ENCODE assay signal across 8 cellular contexts in the genomic region with DNA sequence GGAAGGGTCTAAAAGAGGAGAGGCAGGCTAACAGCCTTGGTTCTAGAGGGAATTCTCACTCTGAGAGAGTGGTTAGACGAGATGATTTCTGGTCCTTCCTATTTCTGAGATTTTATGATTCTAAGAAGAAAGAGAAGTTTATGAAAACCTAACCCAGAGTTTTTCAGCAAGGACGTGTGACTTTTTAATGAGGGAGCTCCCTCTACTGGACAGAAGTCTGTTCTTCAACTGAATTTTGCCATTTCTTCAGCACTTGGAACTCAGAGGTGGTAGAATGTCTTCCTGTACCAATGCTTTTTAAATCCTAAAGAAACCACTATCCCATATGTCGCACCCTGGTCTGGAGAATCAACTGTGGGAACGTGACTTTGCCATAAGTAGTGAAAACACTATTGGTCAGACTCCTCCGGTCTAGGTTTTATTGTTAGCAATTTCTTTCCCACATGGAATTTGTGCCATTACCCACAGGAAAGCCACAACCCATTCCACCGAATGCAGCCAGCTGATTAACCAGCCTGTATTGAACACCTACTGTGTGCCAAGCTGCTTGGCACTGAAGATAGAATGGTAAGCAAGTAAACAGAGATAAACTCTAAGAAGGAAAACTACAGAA.
DNase-seq lines count a peak whose midpoint lies in the region; FAIRE-seq and TF ChIP-seq lines count a peak whose summit lies in the region.

No MANE protein-coding gene starts in this region.

- DNase-seq in AG09309 (ENCODE audit: low read depth) (peak; percentile 44), HTR-8/SVneo (ENCODE audit: insufficient read length, low spot score) (peak; percentile 37), SKM-1 treated with dmso at 0.1 percent for 144 hours (lab: John Stamatoyannopoulos, UW; ENCODE audit: unreplicated experiment) (peak; percentile 63), fibroblast of the aortic adventitia (ENCODE audit: low read depth) (peak; percentile 75), prostate gland (ENCODE audit: low spot score) (no peak), suprapubic skin (ENCODE audit: low spot score in 2 of 2) (no peak), C1 segment of cervical spinal cord (lab: John Stamatoyannopoulos, UW) (no peak)

- no peak for TF ChIP-seq EP300 in suprapubic skin (IDR thresholded peaks at IDR 0.05)

- no peaks in the 10 kb centered on the region for H3K27me3 ChIP-seq in prostate gland (replicated peaks; ENCODE audit: insufficient read depth)
- H3K27me3 ChIP-seq in suprapubic skin, result no peaks in the 10 kb centered on the region

- no peak overlapping the region for H3K27ac ChIP-seq in prostate gland
- no peak overlapping the region for H3K27ac ChIP-seq in suprapubic skin

- no peaks in the 10 kb centered on the region for H3K9me3 ChIP-seq in prostate gland
- no peaks in the 10 kb centered on the region for H3K9me3 ChIP-seq in suprapubic skin

- no peaks in the 10 kb centered on the region for H3K36me3 ChIP-seq in prostate gland
- no peaks in the 10 kb centered on the region for H3K36me3 ChIP-seq in suprapubic skin

- no peak overlapping the region for H3K4me3 ChIP-seq in AG09309 (ENCODE audit: control insufficient read depth, low read depth, low read length)
- H3K4me3 ChIP-seq in fibroblast of the aortic adventitia (ENCODE audit: low read depth, low read length), result no peak overlapping the region
- H3K4me3 ChIP-seq in prostate gland, result no peak overlapping the region
- no peak overlapping the region for H3K4me3 ChIP-seq in suprapubic skin

- peak; percentile 40 for FAIRE-seq in HTR-8/SVneo (lab: Jason Lieb, UNC)

- TF ChIP-seq CTCF in AG09309 (IDR thresholded peaks at IDR 0.05; ENCODE audit: control insufficient read depth, insufficient read depth, low read depth, low read length, missing control alignments) (peak; percentile 67), GM12874 (IDR thresholded peaks at IDR 0.05; ENCODE audit: insufficient read depth, low read depth, low read length) (peak; percentile 57), fibroblast of the aortic adventitia (IDR thresholded peaks at IDR 0.05; ENCODE audit: insufficient read depth, low read length) (peak; percentile 69), prostate gland (IDR thresholded peaks at IDR 0.05) (peak in 3 of 4 experiments; percentile 54 to 59 (median 55)), suprapubic skin (IDR thresholded peaks at IDR 0.05) (peak in 1 of 2 donors; percentile 57)

- TF ChIP-seq POLR2A in prostate gland (IDR thresholded peaks at IDR 0.05), result no peak
- TF ChIP-seq POLR2A in suprapubic skin (IDR thresholded peaks at IDR 0.05), result no peak

- 22% methylated on average over 6 of the region's 6 CpGs for WGBS in prostate gland
- 14% methylated on average over 6 of the region's 6 CpGs for WGBS in suprapubic skin

- intact Hi-C loops in prostate gland (cut with DNase I), result loop anchor here (10.0 kb wide), 1 partner anchor 1517 kb away; no protein-coding TSS in a partner anchor

- H3K4me1 ChIP-seq in prostate gland (replicated peaks) (no peaks in the 10 kb centered on the region), suprapubic skin (no peaks in the 10 kb centered on the region)

Comparison
In these comparisons a context has a peak if more than half of its experiments do, and no peak if none do; other contexts are left out.
1. DNase-seq: peak in AG09309 (single experiment), HTR-8/SVneo (single experiment), SKM-1 treated with dmso at 0.1 percent for 144 hours (single experiment) and fibroblast of the aortic adventitia (single experiment); none in prostate gland (single experiment), suprapubic skin (0 of 2) and C1 segment of cervical spinal cord (0 of 14).